ENCODE assay signal across 14 cellular contexts in the genomic region with DNA sequence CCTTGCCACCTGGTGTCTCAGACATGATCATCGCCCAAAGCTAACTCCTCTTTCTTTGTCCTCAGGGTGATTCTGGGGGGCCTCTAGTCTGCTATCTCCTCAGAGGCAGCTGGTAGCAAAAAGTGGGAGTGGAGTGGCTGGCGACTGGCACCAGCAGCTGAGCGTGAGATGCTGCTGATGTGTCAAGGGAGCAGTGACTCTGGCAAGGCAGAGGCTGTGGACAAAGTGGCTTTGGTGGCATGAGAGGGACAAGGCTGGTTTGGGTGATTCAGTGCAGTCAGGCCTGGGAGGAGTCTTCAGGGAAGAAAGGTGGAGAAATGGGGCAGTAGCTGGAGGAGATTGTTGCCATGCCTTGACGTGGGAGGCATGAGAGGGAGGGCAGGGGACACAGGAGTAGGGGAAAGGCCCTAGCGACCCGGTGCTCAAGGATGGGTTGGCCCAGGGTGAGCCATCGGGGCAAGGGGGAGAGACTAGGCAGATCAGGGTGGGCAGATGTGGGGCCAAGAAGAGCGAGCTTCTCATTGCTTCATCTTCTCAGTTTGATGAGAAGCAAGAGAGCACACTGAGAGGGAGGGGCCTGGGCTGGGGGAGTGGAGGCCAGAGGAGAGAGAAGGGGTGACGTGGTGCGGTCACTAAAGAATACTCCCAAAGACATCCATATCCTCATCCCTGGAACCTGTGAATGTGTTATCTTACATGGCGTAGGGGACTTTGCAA.
A peak's percentile ranks its signal among the peaks of the same experiment; 100 is the strongest.
DNase-seq lines count a peak whose midpoint lies in the region; ATAC-seq and TF ChIP-seq lines count a peak whose summit lies in the region.
"Had no signal": no experiment of that assay in that cellular context is flagged by ENCODE, and none has a peak within 500 bp of the region (broad histone marks: within the 10 kb centered on the region; RNA-seq: fewer than 3 reads in every experiment).

No MANE protein-coding gene starts in this region.

- TF ChIP-seq CTCF in glutamatergic neuron (IDR thresholded peaks at IDR 0.05; ENCODE audit: partially characterized antibody, unreplicated experiment) (no peak), neural crest cell (conservative IDR thresholded peaks at IDR 0.05) (no peak)
- no peak for TF ChIP-seq CTCF in activated CD8-positive, alpha-beta T cell treated with anti-CD3 and anti-CD28 coated beads for 36 hours (IDR thresholded peaks at IDR 0.05)

- no peaks in the 10 kb centered on the region for H3K36me3 ChIP-seq in SJCRH30
- H3K36me3 ChIP-seq: BLaER1 treated with 17β-estradiol and CSF1 and Interleukin-3, amounts not matched to agents 10 nM and 100 nM had no signal

- H3K4me1 ChIP-seq in SJCRH30: peaks cover 25% of the 10 kb centered on the region

- no peak overlapping the region for H3K4me3 Mint-ChIP-seq in glutamatergic neuron (ENCODE audit: unreplicated experiment)
- H3K4me3 Mint-ChIP-seq in neural crest cell: no peak overlapping the region
- H3K4me3 Mint-ChIP-seq in activated CD8-positive, alpha-beta T cell treated with anti-CD3 and anti-CD28 coated beads for 36 hours: no peak overlapping the region
- H3K4me3 Mint-ChIP-seq: CD4-positive, CD25-positive, alpha-beta regulatory T cell; IgD-negative memory B cell had no signal

- H3K4me1 Mint-ChIP-seq in glutamatergic neuron (ENCODE audit: low read depth, unreplicated experiment) (peaks cover 4% of the 10 kb centered on the region), neural crest cell (no peaks in the 10 kb centered on the region)
- no peaks in the 10 kb centered on the region for H3K4me1 Mint-ChIP-seq in activated CD8-positive, alpha-beta T cell treated with anti-CD3 and anti-CD28 coated beads for 36 hours (ENCODE audit: low read depth)
- H3K4me1 Mint-ChIP-seq: CD4-positive, CD25-positive, alpha-beta regulatory T cell had no signal

- no peak overlapping the region for H3K4me3 ChIP-seq in SJCRH30
- H3K4me3 ChIP-seq: BLaER1 treated with 17β-estradiol and CSF1 and Interleukin-3, amounts not matched to agents 10 nM and 100 nM had no signal

- CTCF ChIA-PET in activated CD8-positive, alpha-beta T cell treated with anti-CD3 and anti-CD28 coated beads for 36 hours (lab: Charles Lee): interaction anchor here (1.2 to 2.5 kb wide), 3 partner anchors 39 to 97 kb away, joined by 3 to 7 read pairs (median 6); no protein-coding TSS in a partner anchor

- ATAC-seq in HG03095 (IDR thresholded peaks at IDR 0.05; ENCODE audit: unreplicated experiment): no peak
- no peak for ATAC-seq in activated CD8-positive, alpha-beta T cell treated with anti-CD3 and anti-CD28 coated beads for 36 hours
- no peak for ATAC-seq in left cardiac atrium
- ATAC-seq: HCT116 had no signal

- H3K9me3 Mint-ChIP-seq in glutamatergic neuron (ENCODE audit: unreplicated experiment) (peaks cover 8% of the 10 kb centered on the region), neural crest cell (peaks cover 9% of the 10 kb centered on the region)
- no peaks in the 10 kb centered on the region for H3K9me3 Mint-ChIP-seq in activated CD8-positive, alpha-beta T cell treated with anti-CD3 and anti-CD28 coated beads for 36 hours
- H3K9me3 Mint-ChIP-seq: CD4-positive, CD25-positive, alpha-beta regulatory T cell had no signal

- peaks cover 2% of the 10 kb centered on the region for H3K36me3 Mint-ChIP-seq in glutamatergic neuron (ENCODE audit: unreplicated experiment)
- H3K36me3 Mint-ChIP-seq in neural crest cell (ENCODE audit: low read depth): no peaks in the 10 kb centered on the region
- H3K36me3 Mint-ChIP-seq in activated CD8-positive, alpha-beta T cell treated with anti-CD3 and anti-CD28 coated beads for 36 hours (ENCODE audit: low read depth): no peaks in the 10 kb centered on the region
- H3K36me3 Mint-ChIP-seq: CD4-positive, CD25-positive, alpha-beta regulatory T cell had no signal

- H3K27ac Mint-ChIP-seq in glutamatergic neuron (ENCODE audit: unreplicated experiment) (peak overlapping the region; percentile 26), neural crest cell (ENCODE audit: unreplicated experiment) (peak overlapping the region; percentile 53)
- H3K27ac Mint-ChIP-seq in activated CD8-positive, alpha-beta T cell treated with anti-CD3 and anti-CD28 coated beads for 36 hours: no peak overlapping the region
- H3K27ac Mint-ChIP-seq: IgD-negative memory B cell had no signal

- H3K27me3 ChIP-seq in SJCRH30: no peaks in the 10 kb centered on the region
- H3K27me3 ChIP-seq: BLaER1 treated with 17β-estradiol and CSF1 and Interleukin-3, amounts not matched to agents 10 nM and 100 nM had no signal

- peaks cover 8% of the 10 kb centered on the region for H3K27me3 Mint-ChIP-seq in glutamatergic neuron (ENCODE audit: unreplicated experiment)
- peaks cover 5% of the 10 kb centered on the region for H3K27me3 Mint-ChIP-seq in neural crest cell (ENCODE audit: low read depth)
- no peaks in the 10 kb centered on the region for H3K27me3 Mint-ChIP-seq in activated CD8-positive, alpha-beta T cell treated with anti-CD3 and anti-CD28 coated beads for 36 hours

- no peaks in the 10 kb centered on the region; the same call in 1 of the 2 replicates for H3K9me3 ChIP-seq in SJCRH30 (replicated peaks)

- POLR2A ChIA-PET in activated CD8-positive, alpha-beta T cell treated with anti-CD3 and anti-CD28 coated beads for 36 hours (lab: Charles Lee): interaction anchor here (1.3 kb wide), 1 partner anchor 8 kb away, joined by 3 read pairs; no protein-coding TSS in a partner anchor

- peak; percentile 34 to 41 for DNase-seq in SJCRH30
- no peak for DNase-seq in glutamatergic neuron
- no peak for DNase-seq in neural crest cell (ENCODE audit: low read depth, low spot score)
- DNase-seq in activated T-cell treated with anti-CD3 and anti-CD28 coated beads for 4 hours: no peak
- no peak for DNase-seq in activated CD8-positive, alpha-beta T cell treated with anti-CD3 and anti-CD28 coated beads for 36 hours
- no peak for DNase-seq in left cardiac atrium
- DNase-seq: ACHN; CD4-positive, CD25-positive, alpha-beta regulatory T cell; DMS53 had no signal

- H3K27ac ChIP-seq in SJCRH30: no peak overlapping the region
- H3K27ac ChIP-seq: BLaER1 treated with 17β-estradiol and CSF1 and Interleukin-3, amounts not matched to agents 10 nM and 100 nM; KMS-11 had no signal

- intact Hi-C loops in activated CD8-positive, alpha-beta T cell treated with anti-CD3 and anti-CD28 coated beads for 36 hours (cut with micrococcal nuclease): no loop called here
- intact Hi-C loops in left cardiac atrium (cut with DNase I): no loop called here

Comparison
In these comparisons a context has a peak if more than half of its experiments do, and no peak if none do; other contexts are left out.
1. DNase-seq: peak in SJCRH30 (2 of 2); none in glutamatergic neuron (single experiment), neural crest cell (single experiment), activated T-cell treated with anti-CD3 and anti-CD28 coated beads for 4 hours (single experiment), activated CD8-positive, alpha-beta T cell treated with anti-CD3 and anti-CD28 coated beads for 36 hours (single experiment) and left cardiac atrium (single experiment).